Comparison of ENCODE assay signal across 8 cellular contexts in the genomic region with DNA sequence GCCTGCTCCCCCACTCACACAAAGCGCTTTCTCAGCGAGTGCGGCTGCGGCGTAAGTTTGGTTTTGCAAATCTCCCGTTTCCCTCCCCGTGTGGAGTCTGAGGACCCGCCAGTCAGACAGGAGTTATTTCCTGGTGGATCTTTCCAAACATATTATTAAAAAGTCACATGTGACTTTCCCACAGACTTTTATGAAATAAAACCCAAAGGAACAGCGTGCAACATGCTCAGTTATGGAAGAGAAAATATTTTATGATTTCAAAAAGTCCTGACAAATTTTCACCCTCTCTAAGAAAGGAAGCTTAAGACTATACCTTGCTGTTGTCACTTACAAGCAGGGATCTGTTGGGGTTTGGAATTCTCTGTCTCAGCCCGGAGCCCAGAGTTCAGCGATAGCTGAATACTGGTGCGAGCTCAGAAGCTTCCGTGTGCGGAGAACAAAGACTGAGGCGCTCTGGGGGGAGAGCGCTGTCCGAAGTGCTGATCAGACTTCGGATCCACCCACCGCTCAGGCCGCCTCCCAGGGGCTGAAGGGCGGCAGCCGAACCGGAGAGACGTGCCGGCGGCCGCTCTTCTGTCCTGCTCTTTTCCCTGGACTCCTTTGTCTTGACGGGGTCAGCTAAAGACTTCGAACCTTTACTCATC. TPM values are rescaled to one million over a fixed set of nuclear protein-coding genes. Genes with fewer than 3 reads are reported as not detected.
DNase-seq lines count a peak whose midpoint lies in the region; ATAC-seq and TF ChIP-seq lines count a peak whose summit lies in the region.

No MANE protein-coding gene starts in this region.

- no peak overlapping the region for H3K4me3 Mint-ChIP-seq in activated CD4-positive, alpha-beta memory T cell treated with anti-CD3 and anti-CD28 coated beads for 36 hours

- no peaks in the 10 kb centered on the region for H3K9me3 Mint-ChIP-seq in activated CD4-positive, alpha-beta memory T cell treated with anti-CD3 and anti-CD28 coated beads for 36 hours

- peak; percentile 51 for DNase-seq in AG08395 (ENCODE audit: low spot score)
- DNase-seq in HFF-Myc (ENCODE audit: extremely low read depth, low read depth) = peak; percentile 9
- peak; percentile 48 for DNase-seq in activated CD4-positive, alpha-beta memory T cell treated with anti-CD3 and anti-CD28 coated beads for 36 hours
- peak; percentile 32 to 37 for DNase-seq in heart right ventricle
- DNase-seq in stimulated activated CD4-positive, alpha-beta T cell treated with anti-CD3 and anti-CD28 coated beads, Interleukin-1b, Interleukin-23, amount 100 ng/mL, for 48 hours = peak; percentile 11
- no peak for DNase-seq in aorta
- DNase-seq in NCI-H146 (lab: John Stamatoyannopoulos, UW) = no peak

- 12 to 14% methylated on average over 29 of the region's 29 CpGs for WGBS in heart right ventricle, 2 donors
- WGBS in aorta, 2 donors = 7 to 11% methylated on average over 29 of the region's 29 CpGs

- no peaks in the 10 kb centered on the region for H3K4me1 ChIP-seq in heart right ventricle
- no peaks in the 10 kb centered on the region for H3K4me1 ChIP-seq in aorta (ENCODE audit: control insufficient read depth in 1 of 2, insufficient read depth in 2 of 2, low read length in 2 of 2)

- H3K36me3 ChIP-seq in heart right ventricle (no peaks in the 10 kb centered on the region), aorta (ENCODE audit: control insufficient read depth in 1 of 2, insufficient read depth in 2 of 2, low read length in 1 of 2) (no peaks in the 10 kb centered on the region)

- H3K27me3 Mint-ChIP-seq in activated CD4-positive, alpha-beta memory T cell treated with anti-CD3 and anti-CD28 coated beads for 36 hours = peaks cover 60% of the 10 kb centered on the region

- POLR2A ChIA-PET in activated CD4-positive, alpha-beta memory T cell treated with anti-CD3 and anti-CD28 coated beads for 36 hours (lab: Charles Lee) = no interaction called here

- TF ChIP-seq CTCF in HFF-Myc (IDR thresholded peaks at IDR 0.05; ENCODE audit: low read depth, low read length, missing control alignments) = no peak
- no peak for TF ChIP-seq CTCF in heart right ventricle (IDR thresholded peaks at IDR 0.05)

- peak; percentile 70 to 84 (median 74) for ATAC-seq in heart right ventricle
- ATAC-seq in HG03139 (IDR thresholded peaks at IDR 0.05; ENCODE audit: unreplicated experiment) = no peak
- no peak for ATAC-seq in aorta (ENCODE audit: low FRiP score)

- H3K36me3 Mint-ChIP-seq in activated CD4-positive, alpha-beta memory T cell treated with anti-CD3 and anti-CD28 coated beads for 36 hours = no peaks in the 10 kb centered on the region

- H3K4me1 Mint-ChIP-seq in activated CD4-positive, alpha-beta memory T cell treated with anti-CD3 and anti-CD28 coated beads for 36 hours (ENCODE audit: low read depth) = no peaks in the 10 kb centered on the region

- H3K27ac ChIP-seq in heart right ventricle (no peak overlapping the region), aorta (ENCODE audit: low read depth in 1 of 2, low read length in 2 of 2) (no peak overlapping the region)

- H3K9me3 ChIP-seq in heart right ventricle (no peaks in the 10 kb centered on the region), aorta (ENCODE audit: control insufficient read depth, low read length) (no peaks in the 10 kb centered on the region)

- intact Hi-C loops in activated CD4-positive, alpha-beta memory T cell treated with anti-CD3 and anti-CD28 coated beads for 36 hours (cut with micrococcal nuclease) = no loop called here
- intact Hi-C loops in heart right ventricle (cut with DNase I) (no loop called here), aorta (cut with DNase I) (no loop called here)

- CTCF ChIA-PET in activated CD4-positive, alpha-beta memory T cell treated with anti-CD3 and anti-CD28 coated beads for 36 hours (lab: Charles Lee) = interaction anchor here (1.2 kb wide), 1 partner anchor 78 kb away, joined by 3 read pairs; no protein-coding TSS in a partner anchor

- H3K4me3 ChIP-seq in HFF-Myc (replicated peaks; ENCODE audit: low read depth, low read length) (no peak overlapping the region), heart right ventricle (no peak overlapping the region), aorta (ENCODE audit: low read length in 2 of 2) (no peak overlapping the region)

- H3K27ac Mint-ChIP-seq in activated CD4-positive, alpha-beta memory T cell treated with anti-CD3 and anti-CD28 coated beads for 36 hours = no peak overlapping the region

- H3K27me3 ChIP-seq in heart right ventricle = peaks cover 16 to 90% (median 83%) of the 10 kb centered on the region in 7 donors
- H3K27me3 ChIP-seq in aorta (ENCODE audit: control insufficient read depth in 1 of 2, insufficient read depth in 2 of 2, low read length in 1 of 2) = no peaks in the 10 kb centered on the region

RNA-seq across cellular contexts. Expression of gene MYT1, which starts 2.5 kb away (rescaled TPM):
- not detected for total RNA-seq in activated CD4-positive, alpha-beta memory T cell treated with anti-CD3 and anti-CD28 coated beads for 36 hours
- total RNA-seq in heart right ventricle = under 1 TPM in 9 of 10 donors, not detected in 1; 0.05 to 0.35 (median 0.11) TPM
- polyA plus RNA-seq in heart right ventricle = under 1 TPM; 0.01 to 0.15 TPM
- not detected for total RNA-seq in aorta
- not detected for polyA plus RNA-seq in aorta

RNA-seq across cellular contexts. Expression of gene NPBWR2, which starts 54.4 kb away (rescaled TPM):
- total RNA-seq in activated CD4-positive, alpha-beta memory T cell treated with anti-CD3 and anti-CD28 coated beads for 36 hours = not detected
- total RNA-seq in heart right ventricle (not detected), aorta (not detected)
- polyA plus RNA-seq in heart right ventricle (not detected), aorta (not detected)

Comparison
In these comparisons a context has a peak if more than half of its experiments do, and no peak if none do; other contexts are left out.
1. DNase-seq: peak in AG08395 (single experiment), HFF-Myc (single experiment), activated CD4-positive, alpha-beta memory T cell treated with anti-CD3 and anti-CD28 coated beads for 36 hours (single experiment), heart right ventricle (2 of 2) and stimulated activated CD4-positive, alpha-beta T cell treated with anti-CD3 and anti-CD28 coated beads, Interleukin-1b, Interleukin-23, amount 100 ng/mL, for 48 hours (single experiment); none in aorta (0 of 2) and NCI-H146 (single experiment).
2. ATAC-seq: peak in heart right ventricle (8 of 8); none in HG03139 (single experiment) and aorta (single experiment).